ENCODE assay signal across 8 cellular contexts in the genomic region with DNA sequence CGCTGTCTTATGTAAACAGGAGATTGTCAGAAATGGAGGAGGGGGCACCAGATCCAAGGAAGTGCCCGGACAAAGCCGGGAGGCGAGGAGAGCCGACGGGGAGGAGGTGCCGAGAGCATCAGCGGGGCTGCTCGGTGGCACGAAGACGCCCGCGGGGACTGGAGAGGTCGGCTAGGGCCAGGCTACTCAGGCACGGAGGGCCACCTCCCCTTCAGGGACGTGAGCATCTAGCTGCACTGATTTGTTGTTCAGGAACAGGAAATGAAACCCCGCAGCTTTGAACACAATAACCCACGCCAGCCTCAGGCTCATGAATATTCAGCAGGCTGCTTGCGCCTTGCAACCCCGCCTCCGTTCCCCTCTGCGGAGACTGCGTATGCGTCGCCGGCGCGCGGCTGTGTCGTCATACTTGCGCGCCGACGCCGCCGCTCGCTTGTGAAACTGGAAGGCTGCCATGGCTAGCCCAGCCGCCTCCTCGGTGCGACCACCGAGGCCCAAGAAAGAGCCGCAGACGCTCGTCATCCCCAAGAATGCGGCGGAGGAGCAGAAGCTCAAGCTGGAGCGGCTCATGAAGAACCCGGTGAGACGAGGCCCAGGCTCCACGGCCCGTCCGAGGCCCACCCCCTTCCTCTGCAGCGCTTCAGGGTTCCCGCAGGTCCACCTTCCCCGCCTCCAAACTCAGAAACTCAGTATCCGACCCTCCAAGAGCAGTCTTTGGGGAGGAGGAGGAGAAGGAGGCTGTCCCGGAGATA. TPM values are rescaled to one million over a fixed set of nuclear protein-coding genes. Genes with fewer than 3 reads are reported as not detected.
DNase-seq lines count a peak whose midpoint lies in the region; ATAC-seq and TF ChIP-seq lines count a peak whose summit lies in the region.

A gene with protein sequence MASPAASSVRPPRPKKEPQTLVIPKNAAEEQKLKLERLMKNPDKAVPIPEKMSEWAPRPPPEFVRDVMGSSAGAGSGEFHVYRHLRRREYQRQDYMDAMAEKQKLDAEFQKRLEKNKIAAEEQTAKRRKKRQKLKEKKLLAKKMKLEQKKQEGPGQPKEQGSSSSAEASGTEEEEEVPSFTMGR (plus strand): TSS at position 406 of the 752 bp plus-strand sequence. CDS start 49 bp downstream, at position 455.

- peak within 1 kb of the TSS; percentile 95 for H3K9ac ChIP-seq in PC-3 (ENCODE audit: low read length)

- DNase-seq in DMS153 (lab: John Stamatoyannopoulos, UW) (peak; percentile 94), PC-3 (peak; percentile 90), activated T-cell treated with anti-CD3 and anti-CD28 coated beads for 4 hours (peak; percentile 73), epithelial cell of proximal tubule (ENCODE audit: low read depth) (peak; percentile 86), mucosa of gallbladder (ENCODE audit: low spot score) (peak; percentile 89)
- DNase-seq in Jurkat, Clone E6-1 (ENCODE audit: low read depth, low spot score): peak; percentile 93
- peak; percentile 67 for DNase-seq in stimulated activated CD8-positive, alpha-beta memory T cell treated with anti-CD3 and anti-CD28 coated beads, Interleukin-4, amount 100 ng/mL, for 24 hours (ENCODE audit: low read depth)

- H2AFZ ChIP-seq in PC-3 (ENCODE audit: low read length): peak within 1 kb of the TSS; percentile 93

- no peak for TF ChIP-seq CTCF in PC-3 (conservative IDR thresholded peaks at IDR 0.05; ENCODE audit: low read depth, low read length)
- TF ChIP-seq CTCF in epithelial cell of proximal tubule (conservative IDR thresholded peaks at IDR 0.05; ENCODE audit: low read depth, low read length): no peak

- H3K27ac ChIP-seq in PC-3 (ENCODE audit: low read length): peak within 1 kb of the TSS; percentile 67

- H3K4me3 ChIP-seq in Jurkat, Clone E6-1 (ENCODE audit: low read length): peak within 1 kb of the TSS; percentile 98
- H3K4me3 ChIP-seq in PC-3 (ENCODE audit: low read length) (peak within 1 kb of the TSS; percentile 92), epithelial cell of proximal tubule (ENCODE audit: low read depth, low read length) (peak within 1 kb of the TSS; percentile 100)

- H3K9me2 ChIP-seq in PC-3 (replicated peaks; ENCODE audit: low read length): no peaks in the 10 kb centered on the region

- CTCF ChIA-PET in PC-3 (lab: Charles Lee): interaction anchor here (0.6 to 0.8 kb wide), 3 partner anchors 10 to 116 kb away, joined by 3 read pairs; no protein-coding TSS in a partner anchor

- H3K4me1 ChIP-seq in PC-3 (ENCODE audit: insufficient read depth, low read length): peaks cover 11% of the 10 kb centered on the region

- peaks cover 18% of the 10 kb centered on the region for H3K79me2 ChIP-seq in PC-3 (ENCODE audit: low read length)

- peak within 1 kb of the TSS; percentile 96 for H3K4me2 ChIP-seq in PC-3 (ENCODE audit: low read length)

- no TSS peak for BruUV-seq in PC-3 (replicated peaks; lab: Mats Ljungman, UMichigan)

- ATAC-seq in GM21619 (IDR thresholded peaks at IDR 0.05; ENCODE audit: unreplicated experiment): peak; percentile 98
- ATAC-seq in PC-3: peak; percentile 92

- no peaks in the 10 kb centered on the region for H4K20me1 ChIP-seq in PC-3 (ENCODE audit: low read length)

- H3F3A ChIP-seq in PC-3 (ENCODE audit: low read length, unreplicated experiment): no peaks in the 10 kb centered on the region

- POLR2A ChIA-PET in PC-3 (lab: Charles Lee; ENCODE audit: unreplicated experiment): interaction anchor here (0.6 to 0.7 kb wide), 2 partner anchors 766 to 1813 kb away, joined by 8 to 11 read pairs; no protein-coding TSS in a partner anchor

- intact Hi-C loops in PC-3 (cut with micrococcal nuclease): loop anchor here (5.0 kb wide), 1 partner anchor 56 kb away; no protein-coding TSS in a partner anchor

- no peaks in the 10 kb centered on the region for H3K27me3 ChIP-seq in PC-3 (ENCODE audit: low read length)

- H3K36me3 ChIP-seq in PC-3 (ENCODE audit: low read depth, low read length): peaks cover 24% of the 10 kb centered on the region

- H3K9me3 ChIP-seq in PC-3 (ENCODE audit: low read length): no peaks in the 10 kb centered on the region

RNA-seq across cellular contexts. Expression of the gene that starts here (rescaled TPM):
- polyA plus RNA-seq in Jurkat, Clone E6-1 (2012; ENCODE audit: insufficient read depth, insufficient read length): 44.5 TPM
- 28.9 and 49.4 TPM in 2 replicates for total RNA-seq in PC-3 (2014; rRNA removed)
- 13.2 and 16.1 TPM in 2 replicates for total RNA-seq in epithelial cell of proximal tubule
- total RNA-seq in mucosa of gallbladder: 22.6 TPM

Comparison
In these comparisons a context has a peak if more than half of its experiments do, and no peak if none do; other contexts are left out.
1. Peak in every context shown above with its lines: DNase-seq, ATAC-seq, H3K4me3 ChIP-seq and H3K27ac ChIP-seq.